1 cellular context compared by ENCODE assay signal in the genomic region with DNA sequence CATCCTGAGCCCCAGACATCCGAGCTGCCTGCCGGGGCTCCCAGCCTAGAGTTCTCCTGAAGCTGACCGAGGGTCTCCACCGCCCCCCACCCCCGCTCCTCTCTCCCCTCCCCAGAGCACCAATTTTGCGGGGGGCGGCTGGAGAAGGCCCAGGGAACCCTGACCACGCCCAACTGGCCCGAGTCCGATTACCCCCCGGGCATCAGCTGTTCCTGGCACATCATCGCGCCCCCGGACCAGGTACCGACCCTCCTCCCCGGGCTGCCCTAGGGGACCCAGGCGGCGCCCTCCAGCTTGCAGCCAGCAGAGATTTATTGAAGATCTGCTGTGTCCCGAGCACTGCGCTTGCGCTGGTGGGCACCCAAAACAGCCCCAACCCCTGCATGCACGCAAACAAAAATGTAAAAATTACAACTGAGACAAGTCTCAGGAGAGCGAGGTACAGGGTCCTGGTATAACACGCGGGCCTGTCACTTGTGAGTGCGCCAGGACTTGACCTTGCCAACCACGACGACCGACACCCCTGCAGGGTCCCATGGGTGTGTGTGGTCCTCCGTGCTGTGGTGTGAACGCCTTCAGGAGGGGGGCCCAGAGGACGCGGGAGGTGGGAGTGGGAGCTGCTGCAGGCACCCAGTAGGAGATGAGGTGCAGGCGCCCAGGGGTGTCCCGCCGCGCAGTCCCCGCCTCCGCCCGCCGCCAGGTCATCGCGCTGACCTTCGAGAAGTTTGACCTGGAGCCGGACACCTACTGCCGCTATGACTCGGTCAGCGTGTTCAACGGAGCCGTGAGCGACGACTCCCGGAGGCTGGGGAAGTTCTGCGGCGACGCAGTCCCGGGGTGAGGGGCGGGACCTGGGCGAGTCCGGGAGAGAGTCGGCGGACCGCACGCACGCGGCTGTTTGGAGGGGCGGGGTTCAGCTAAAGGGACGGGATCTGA.
TF ChIP-seq lines count a peak whose summit lies in the region.

No MANE protein-coding gene starts in this region.

TF ChIP-seq in A549, 52 proteins besides CTCF, POLR2A, EP300 and RAD21 (continued from another document):
- TF ChIP-seq JUNB (IDR thresholded peaks at IDR 0.05): no peak
TF ChIP-seq in A549: peak in this region for 2.
